In the genomic region with DNA sequence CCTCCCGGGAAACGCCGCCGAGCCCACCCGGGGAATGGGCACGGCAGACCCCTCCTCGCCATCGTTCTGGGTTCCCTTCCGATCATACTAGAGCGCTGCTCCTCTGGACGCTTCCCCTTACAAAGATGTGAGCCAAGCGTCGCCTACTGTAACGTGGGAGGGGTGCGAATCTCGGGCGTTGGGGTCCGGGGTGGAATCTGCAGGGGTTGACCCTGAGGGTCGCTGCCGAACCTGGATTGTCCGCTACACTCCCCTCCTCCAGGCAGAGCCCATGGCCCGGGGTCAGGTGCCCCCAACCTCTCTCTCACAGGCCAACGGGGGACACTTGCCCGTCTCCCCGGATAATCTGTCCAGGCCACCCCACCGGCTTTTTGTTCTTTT, we compare ENCODE assay signal across 7 cellular contexts. TPM values are rescaled to one million over a fixed set of nuclear protein-coding genes. Genes with fewer than 3 reads are reported as not detected.
DNase-seq lines count a peak whose midpoint lies in the region; ATAC-seq and TF ChIP-seq lines count a peak whose summit lies in the region.

No MANE protein-coding gene starts in this region.

- H4K8ac ChIP-seq in IMR-90 (ENCODE audit: low read depth in 2 of 2, low read length in 2 of 2) = no peak overlapping the region

- H2BK120ac ChIP-seq in IMR-90 (ENCODE audit: low read depth, low read length) = no peak overlapping the region

- H4K20me1 ChIP-seq in IMR-90 (ENCODE audit: insufficient read depth, low read length) = peaks cover 48% of the 10 kb centered on the region

- in situ Hi-C loops in IMR-90 (cut with MboI; ENCODE audit: low sequenced_read_pairs) = loop anchor here (10.0 kb wide), 2 partner anchors 269 to 349 kb away; no protein-coding TSS in a partner anchor

- H3K4me2 ChIP-seq in IMR-90 (ENCODE audit: low read depth, low read length) = no peak overlapping the region; the same call in 1 of the 2 replicates

- H2BK15ac ChIP-seq in IMR-90 (ENCODE audit: low read depth, low read length) = no peak overlapping the region

- no peak overlapping the region; the same call in 1 of the 2 replicates for H3K18ac ChIP-seq in IMR-90 (ENCODE audit: low read depth, low read length)

- 31% methylated on average over 3 of the region's 26 CpGs; no CpG with 5 or more reads in 1 of the 2 experiments for WGBS in IMR-90 (ENCODE audit: extremely low coverage in 2 of 2, insufficient read length in 1 of 2), 2 experiments

- no peak for TF ChIP-seq POLR2A in IMR-90 (IDR thresholded peaks at IDR 0.05; ENCODE audit: low read depth, low read length)

- peaks cover 7% of the 10 kb centered on the region for H3K36me3 Mint-ChIP-seq in activated naive CD8-positive, alpha-beta T cell treated with anti-CD3 and anti-CD28 coated beads for 36 hours
- no peaks in the 10 kb centered on the region for H3K36me3 Mint-ChIP-seq in immature natural killer cell
- H3K36me3 Mint-ChIP-seq in stimulated activated effector memory CD8-positive, alpha-beta T cell treated with anti-CD3 and anti-CD28 coated beads, Interleukin-12 subunit alpha, Interleukin-12 subunit beta, amount 100 ng/mL, for 72 hours = peaks cover 51% of the 10 kb centered on the region

- TF ChIP-seq CTCF in IMR-90 (conservative IDR thresholded peaks at IDR 0.05; ENCODE audit: low read depth, low read length) = no peak

- peaks cover 23% of the 10 kb centered on the region for H3K4me1 ChIP-seq in IMR-90 (ENCODE audit: control insufficient read depth, insufficient read depth, low read length)

- H3K9ac ChIP-seq in IMR-90 (ENCODE audit: low read depth, low read length) = no peak overlapping the region

- H2AK5ac ChIP-seq in IMR-90 (ENCODE audit: low read depth, low read length) = no peak overlapping the region

- dilution Hi-C loops in IMR-90 (cut with HindIII; ENCODE audit: low sequenced_read_pairs, unreplicated experiment) = no loop called here

- POLR2A ChIA-PET in IMR-90 (lab: Charles Lee; ENCODE audit: unreplicated experiment) = no interaction called here

- H3K4ac ChIP-seq in IMR-90 (ENCODE audit: low read depth, low read length) = no peak overlapping the region; the same call in 1 of the 2 replicates

- no peaks in the 10 kb centered on the region for H3K36me3 ChIP-seq in IMR-90 (ENCODE audit: control insufficient read depth, insufficient read depth, low read length)

- H3K27me3 ChIP-seq in IMR-90 (ENCODE audit: control insufficient read depth, insufficient read depth, low read length) = no peaks in the 10 kb centered on the region

- no peak overlapping the region for H4K5ac ChIP-seq in IMR-90 (ENCODE audit: low read depth, low read length)

- no peak overlapping the region for H2AK9ac ChIP-seq in IMR-90 (replicated peaks; ENCODE audit: low read depth, low read length, poor library complexity)

- H3K27ac ChIP-seq in IMR-90 (ENCODE audit: insufficient read depth, low read length) = no peak overlapping the region

- intact Hi-C loops in IMR-90 (cut with micrococcal nuclease) = no loop called here

- no peak overlapping the region for H4K91ac ChIP-seq in IMR-90 (ENCODE audit: insufficient read depth, low read depth, low read length)

- no peaks in the 10 kb centered on the region for H3K27me3 Mint-ChIP-seq in activated naive CD8-positive, alpha-beta T cell treated with anti-CD3 and anti-CD28 coated beads for 36 hours
- peaks cover 0 to 20% (median 5%) of the 10 kb centered on the region in 3 donors for H3K27me3 Mint-ChIP-seq in immature natural killer cell (ENCODE audit: low read depth in 3 of 3)

- H2BK5ac ChIP-seq in IMR-90 (ENCODE audit: low read depth, low read length, poor library complexity, severe bottlenecking) = no peak overlapping the region

- H3K4me1 Mint-ChIP-seq in activated naive CD8-positive, alpha-beta T cell treated with anti-CD3 and anti-CD28 coated beads for 36 hours = peaks cover 41% of the 10 kb centered on the region
- H3K4me1 Mint-ChIP-seq in immature natural killer cell = peaks cover 34 to 53% of the 10 kb centered on the region in 2 donors
- peaks cover 66% of the 10 kb centered on the region for H3K4me1 Mint-ChIP-seq in stimulated activated effector memory CD8-positive, alpha-beta T cell treated with anti-CD3 and anti-CD28 coated beads, Interleukin-12 subunit alpha, Interleukin-12 subunit beta, amount 100 ng/mL, for 72 hours

- H3K9me3 ChIP-seq in IMR-90 (ENCODE audit: control insufficient read depth, insufficient read depth, low read length) = no peaks in the 10 kb centered on the region

- no peak overlapping the region for H3K4me3 ChIP-seq in IMR-90 (ENCODE audit: insufficient read depth, low read depth, low read length)

- ATAC-seq in IMR-90 (ENCODE audit: low read depth) (no peak), GM18511 (IDR thresholded peaks at IDR 0.05; ENCODE audit: unreplicated experiment) (no peak)
- no peak for ATAC-seq in stimulated activated effector memory CD8-positive, alpha-beta T cell treated with anti-CD3 and anti-CD28 coated beads, Interleukin-12 subunit alpha, Interleukin-12 subunit beta, amount 100 ng/mL, for 72 hours

- no peak overlapping the region for H3K56ac ChIP-seq in IMR-90 (ENCODE audit: extremely low read depth, insufficient read depth, low read length)

- no TSS peak for BruUV-seq in IMR-90 (replicated peaks; lab: Mats Ljungman, UMichigan)

- no peak overlapping the region for H3K23ac ChIP-seq in IMR-90 (ENCODE audit: low read depth, low read length)

- peaks cover 9 to 39% of the 10 kb centered on the region in 2 experiments; a peak in 2 of 4 replicates for H3K79me1 ChIP-seq in IMR-90 (ENCODE audit: low read depth in 1 of 2, low read length in 2 of 2)

- peak overlapping the region; percentile 64 for H3K4me3 Mint-ChIP-seq in activated naive CD8-positive, alpha-beta T cell treated with anti-CD3 and anti-CD28 coated beads for 36 hours
- peak overlapping the region; percentile 62 to 81 (median 67) for H3K4me3 Mint-ChIP-seq in immature natural killer cell
- H3K4me3 Mint-ChIP-seq in stimulated activated effector memory CD8-positive, alpha-beta T cell treated with anti-CD3 and anti-CD28 coated beads, Interleukin-12 subunit alpha, Interleukin-12 subunit beta, amount 100 ng/mL, for 72 hours = peak overlapping the region; percentile 64

- H3K27ac Mint-ChIP-seq in activated naive CD8-positive, alpha-beta T cell treated with anti-CD3 and anti-CD28 coated beads for 36 hours = peak overlapping the region; percentile 38
- peak overlapping the region in 1 of 6 donors; percentile 31 for H3K27ac Mint-ChIP-seq in immature natural killer cell
- no peak overlapping the region for H3K27ac Mint-ChIP-seq in stimulated activated effector memory CD8-positive, alpha-beta T cell treated with anti-CD3 and anti-CD28 coated beads, Interleukin-12 subunit alpha, Interleukin-12 subunit beta, amount 100 ng/mL, for 72 hours

- CTCF ChIA-PET in IMR-90 (lab: Yijun Ruan, JAX) = no interaction called here

- no peak overlapping the region for H3K14ac ChIP-seq in IMR-90 (replicated peaks; ENCODE audit: low read depth, low read length)

- no peak overlapping the region for H2BK20ac ChIP-seq in IMR-90 (ENCODE audit: low read depth, low read length)

- H2AFZ ChIP-seq in IMR-90 (replicated peaks; ENCODE audit: low read length, poor library complexity) = peak overlapping the region; percentile 46

- H3K9me3 Mint-ChIP-seq in activated naive CD8-positive, alpha-beta T cell treated with anti-CD3 and anti-CD28 coated beads for 36 hours = no peaks in the 10 kb centered on the region
- H3K9me3 Mint-ChIP-seq in immature natural killer cell = no peaks in the 10 kb centered on the region
- no peaks in the 10 kb centered on the region for H3K9me3 Mint-ChIP-seq in stimulated activated effector memory CD8-positive, alpha-beta T cell treated with anti-CD3 and anti-CD28 coated beads, Interleukin-12 subunit alpha, Interleukin-12 subunit beta, amount 100 ng/mL, for 72 hours

- DNase-seq in IMR-90 (no peak), immature natural killer cell (no peak), RKO (ENCODE audit: low spot score) (no peak), AG08396 (ENCODE audit: low spot score) (no peak)
- no peak for DNase-seq in activated naive CD8-positive, alpha-beta T cell treated with anti-CD3 and anti-CD28 coated beads for 36 hours
- no peak for DNase-seq in stimulated activated effector memory CD8-positive, alpha-beta T cell treated with anti-CD3 and anti-CD28 coated beads, Interleukin-12 subunit alpha, Interleukin-12 subunit beta, amount 100 ng/mL, for 72 hours (ENCODE audit: low spot score in 2 of 2)

- H3K9me1 ChIP-seq in IMR-90 (ENCODE audit: insufficient read depth, low read length) = 0 out of 2 replicates have a peak, but pooled peaks cover 9% of the 10 kb centered on the region

- TF ChIP-seq RAD21 in IMR-90 (IDR thresholded peaks at IDR 0.05; ENCODE audit: low read length) = no peak

TF ChIP-seq in IMR-90, 13 proteins besides CTCF, POLR2A, EP300 and RAD21 (continues in another document):
- TF ChIP-seq, protein P1, sequence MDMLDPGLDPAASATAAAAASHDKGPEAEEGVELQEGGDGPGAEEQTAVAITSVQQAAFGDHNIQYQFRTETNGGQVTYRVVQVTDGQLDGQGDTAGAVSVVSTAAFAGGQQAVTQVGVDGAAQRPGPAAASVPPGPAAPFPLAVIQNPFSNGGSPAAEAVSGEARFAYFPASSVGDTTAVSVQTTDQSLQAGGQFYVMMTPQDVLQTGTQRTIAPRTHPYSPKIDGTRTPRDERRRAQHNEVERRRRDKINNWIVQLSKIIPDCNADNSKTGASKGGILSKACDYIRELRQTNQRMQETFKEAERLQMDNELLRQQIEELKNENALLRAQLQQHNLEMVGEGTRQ (IDR thresholded peaks at IDR 0.05; ENCODE audit: low read depth, low read length) = no peak
- TF ChIP-seq RCOR1 (IDR thresholded peaks at IDR 0.05; ENCODE audit: insufficient replicate concordance, low read length) (no peak), NFE2L2 (IDR thresholded peaks at IDR 0.05; ENCODE audit: low read depth, low read length) (no peak), MAFK (IDR thresholded peaks at IDR 0.05; ENCODE audit: low read depth, low read length) (no peak), CEBPB (IDR thresholded peaks at IDR 0.05; ENCODE audit: low read depth, low read length) (no peak)
- TF ChIP-seq, protein P2, sequence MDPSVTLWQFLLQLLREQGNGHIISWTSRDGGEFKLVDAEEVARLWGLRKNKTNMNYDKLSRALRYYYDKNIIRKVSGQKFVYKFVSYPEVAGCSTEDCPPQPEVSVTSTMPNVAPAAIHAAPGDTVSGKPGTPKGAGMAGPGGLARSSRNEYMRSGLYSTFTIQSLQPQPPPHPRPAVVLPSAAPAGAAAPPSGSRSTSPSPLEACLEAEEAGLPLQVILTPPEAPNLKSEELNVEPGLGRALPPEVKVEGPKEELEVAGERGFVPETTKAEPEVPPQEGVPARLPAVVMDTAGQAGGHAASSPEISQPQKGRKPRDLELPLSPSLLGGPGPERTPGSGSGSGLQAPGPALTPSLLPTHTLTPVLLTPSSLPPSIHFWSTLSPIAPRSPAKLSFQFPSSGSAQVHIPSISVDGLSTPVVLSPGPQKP (IDR thresholded peaks at IDR 0.05; ENCODE audit: borderline replicate concordance, low read depth, low read length) = no peak

RNA-seq across cellular contexts. Expression of a gene that starts 13.8 kb away (rescaled TPM):
- total RNA-seq in IMR-90 (2012; rRNA removed) = 7.5 and 8.9 TPM in 2 replicates
- 7.9 and 9.0 TPM in 2 replicates for polyA plus RNA-seq in IMR-90 (2012; rRNA removed)
- polyA plus RNA-seq in IMR-90 (2012; cell fraction: cytosol; rRNA removed) = 5.3 and 6.2 TPM in 2 replicates
- 7.8 and 17.4 TPM in 2 replicates for polyA plus RNA-seq in IMR-90 (2012; cell fraction: nucleus; rRNA removed; ENCODE audit: low replicate concordance)
- 10 to 100 TPM; 32.3 to 36.0 TPM for total RNA-seq in activated naive CD8-positive, alpha-beta T cell treated with anti-CD3 and anti-CD28 coated beads for 36 hours
- 1 to 10 TPM in 2 of 3 donors, not detected in 1; 3.4 to 7.2 TPM for polyA plus RNA-seq in immature natural killer cell
